8 cellular contexts compared by ENCODE assay signal in genomic region chr5:101866473-101866872, GRCh38.
"Had no signal": no experiment of that assay in that cellular context is flagged by ENCODE, and none has a peak within 500 bp of the region (broad histone marks: within the 10 kb centered on the region; RNA-seq: fewer than 3 reads in every experiment).

No MANE protein-coding gene starts in this region.

- DNase-seq: GDM1, GF-D8 had no signal

- FAIRE-seq: G401.6, GM12878, GM12891, GM12892, GM18507, GM19239 had no signal

- ATAC-seq: GM12878 had no signal

- H3K4me3 ChIP-seq: GM12878 had no signal
